ENCODE assay signal across 25 cellular contexts in genomic region chr7:158328376-158329013, GRCh38.
A peak's percentile ranks its signal among the peaks of the same experiment; 100 is the strongest.
DNase-seq lines count a peak whose midpoint lies in the region; ATAC-seq and TF ChIP-seq lines count a peak whose summit lies in the region.
"Had no signal": no experiment of that assay in that cellular context is flagged by ENCODE, and none has a peak within 500 bp of the region (broad histone marks: within the 10 kb centered on the region; RNA-seq: fewer than 3 reads in every experiment).

No MANE protein-coding gene starts in this region.

- no peak overlapping the region for H3K18ac ChIP-seq in H9 (ENCODE audit: insufficient read length, low read depth, low read length)

- H3K27ac ChIP-seq in H9 (ENCODE audit: insufficient read length, low read depth, low read length) (no peak overlapping the region), neural cell (ENCODE audit: low read length) (peak overlapping the region; percentile 45), spleen (no peak overlapping the region)
- H3K27ac ChIP-seq: A549, KMS-11, SJCRH30 had no signal

- no peak overlapping the region for H3K56ac ChIP-seq in H9 (ENCODE audit: insufficient read length, low read depth, low read length)

- no peak overlapping the region for H4K5ac ChIP-seq in H9 (ENCODE audit: insufficient read length, low read depth, low read length)

- peaks cover 12 to 33% of the 10 kb centered on the region in 2 experiments for H3K4me1 Mint-ChIP-seq in H9
- H3K4me1 Mint-ChIP-seq: B cell; CD4-positive, CD25-positive, alpha-beta regulatory T cell; GM23338 had no signal

- peaks cover 16 to 29% (median 17%) of the 10 kb centered on the region in 3 experiments for H3K36me3 Mint-ChIP-seq in H9 (ENCODE audit: insufficient read depth in 1 of 3, low read depth in 3 of 3)
- H3K36me3 Mint-ChIP-seq: CD4-positive, CD25-positive, alpha-beta regulatory T cell had no signal

- no peak overlapping the region for H2BK120ac ChIP-seq in H9 (ENCODE audit: low read depth, low read length, poor library complexity, severe bottlenecking)

- H3K9me3 Mint-ChIP-seq in H9 = peaks cover 37 to 39% of the 10 kb centered on the region in 2 experiments

- no peak for ATAC-seq in GM19023 (IDR thresholded peaks at IDR 0.05; ENCODE audit: unreplicated experiment)
- ATAC-seq: A549, GM23338, HCT116, Panc1 had no signal

- H3K14ac ChIP-seq in H9 (ENCODE audit: insufficient read depth, low read length) = no peak overlapping the region

- H3K23ac ChIP-seq in H9 (ENCODE audit: insufficient read length, low read depth, low read length) = no peak overlapping the region

- no peak overlapping the region for H2BK15ac ChIP-seq in H9 (ENCODE audit: low read depth, low read length)

- H3K4me3 ChIP-seq in neural cell (ENCODE audit: low read length) (no peak overlapping the region), spleen (no peak overlapping the region)
- H3K4me3 ChIP-seq: A549, GM23338, SJCRH30 had no signal

- H3K9me2 ChIP-seq in neural cell (ENCODE audit: insufficient read depth, low read length) = no peaks in the 10 kb centered on the region

- H2AFZ ChIP-seq in H9 (ENCODE audit: low read length) = no peak overlapping the region
- no peak overlapping the region for H2AFZ ChIP-seq in neural cell (ENCODE audit: low read depth, low read length)
- H2AFZ ChIP-seq: GM23338 had no signal

- H3K27me3 ChIP-seq in H9 (ENCODE audit: insufficient read depth, low read length) (no peaks in the 10 kb centered on the region), neural cell (ENCODE audit: insufficient read depth, low read depth, low read length) (no peaks in the 10 kb centered on the region), spleen (replicated peaks in 1 of 7) (peaks cover 0 to 13% (median 0%) of the 10 kb centered on the region in 7 donors)
- H3K27me3 ChIP-seq: SJCRH30 had no signal

- H3K4me3 Mint-ChIP-seq in H9 = no peak overlapping the region
- H3K4me3 Mint-ChIP-seq: B cell; CD4-positive, CD25-positive, alpha-beta regulatory T cell; GM23338 had no signal

- H3K23me2 ChIP-seq in H9 (ENCODE audit: insufficient read length, low read depth, low read length, poor library complexity, severe bottlenecking) = peaks cover 3% of the 10 kb centered on the region

- no peak for TF ChIP-seq RAD21 in neural cell (conservative IDR thresholded peaks at IDR 0.05)

- H4K20me1 ChIP-seq in H9 (ENCODE audit: control insufficient read depth, insufficient read depth, insufficient read length) (no peaks in the 10 kb centered on the region), neural cell (ENCODE audit: insufficient read depth) (no peaks in the 10 kb centered on the region)

- no peak overlapping the region for H3K4ac ChIP-seq in H9 (ENCODE audit: low read depth, low read length)

- H3K9ac ChIP-seq in H9 (ENCODE audit: extremely low read depth, insufficient read length, low read length) (no peak overlapping the region), neural cell (ENCODE audit: low read length) (peak overlapping the region; percentile 47)
- H3K9ac ChIP-seq: KMS-11 had no signal

- H3K27me3 Mint-ChIP-seq in H9 (ENCODE audit: low read depth) = peaks cover 9% of the 10 kb centered on the region
- H3K27me3 Mint-ChIP-seq: B cell; CD4-positive, CD25-positive, alpha-beta regulatory T cell had no signal

- no peak overlapping the region for H2BK12ac ChIP-seq in H9 (ENCODE audit: insufficient read length, low read depth, low read length)

- TF ChIP-seq EP300 in neural cell (conservative IDR thresholded peaks at IDR 0.05; ENCODE audit: poor library complexity, severe bottlenecking) = no peak

- no CpG with 5 or more reads among the region's 16 CpGs for WGBS in H9 (ENCODE audit: extremely low coverage, insufficient read length, low lambda C conversion rate)
- WGBS in spleen, 5 donors = 81 to 87% (median 83%) methylated on average over 6 to 16 of the region's 16 CpGs

- no peak overlapping the region for H2AK5ac ChIP-seq in H9 (ENCODE audit: insufficient read length, low read length)

- no peak overlapping the region for H2BK20ac ChIP-seq in H9 (ENCODE audit: low read depth, low read length, poor library complexity, severe bottlenecking)

- H3K9me3 ChIP-seq in H9 (ENCODE audit: control insufficient read depth, low read depth, low read length) (no peaks in the 10 kb centered on the region), neural cell (ENCODE audit: low read length) (no peaks in the 10 kb centered on the region), spleen (peaks cover 0 to 45% (median 2%) of the 10 kb centered on the region in 8 donors)
- H3K9me3 ChIP-seq: SJCRH30 had no signal

- H3T11ph ChIP-seq in H9 (ENCODE audit: low read length) = no peak overlapping the region

- TF ChIP-seq CTCF in H9 (conservative IDR thresholded peaks at IDR 0.05) (no peak), neural cell (IDR thresholded peaks at IDR 0.05; ENCODE audit: poor library complexity, severe bottlenecking) (no peak), spleen (IDR thresholded peaks at IDR 0.05 in 8 of 11, conservative IDR thresholded peaks at IDR 0.05 in 3 of 11) (no peak)

- H3K79me2 ChIP-seq in H9 (ENCODE audit: insufficient read depth, low read length) = no peaks in the 10 kb centered on the region
- H3K79me2 ChIP-seq in neural cell (replicated peaks; ENCODE audit: insufficient read depth, low read length) = no peaks in the 10 kb centered on the region

- H3K36me3 ChIP-seq in neural cell (ENCODE audit: insufficient read depth, low read length) (no peaks in the 10 kb centered on the region), spleen (no peaks in the 10 kb centered on the region)
- H3K36me3 ChIP-seq: SJCRH30 had no signal

- peaks cover 3% of the 10 kb centered on the region; the same call in 1 of the 2 replicates for H3K4me1 ChIP-seq in H9 (ENCODE audit: insufficient read depth, low read length)
- no peaks in the 10 kb centered on the region for H3K4me1 ChIP-seq in spleen
- H3K4me1 ChIP-seq: A549, Caco-2, SJCRH30 had no signal

- intact Hi-C loops in spleen (cut with DNase I; ENCODE audit: low total_unique reads) = no loop called here

- DNase-seq in H9 (peak; percentile 25), ecto neural progenitor cell (ENCODE audit: low spot score) (peak; percentile 47), spleen (peak; percentile 54), SIG-M5 (lab: John Stamatoyannopoulos, UW) (no peak), NCI-H1092 treated with DMSO at 0.1 percent for 48 hours (lab: John Stamatoyannopoulos, UW) (no peak)
- DNase-seq: Caco-2; CD4-positive, CD25-positive, alpha-beta regulatory T cell; DMS 273 treated with DMSO at 0.1 percent for 48 hours; DMS79 treated with DMSO at 0.1 percent for 48 hours; IMR-90; MV-4-11; NCI-H1694; NCI-H2081; NCI-H524; NCI-H774; NK-92 treated with Interleukin-12 subunit alpha and Interleukin-12 subunit beta, amount 100 ng/mL, for 24 hours; SJCRH30 had no signal

- H3K4me2 ChIP-seq in H9 (ENCODE audit: insufficient read depth, insufficient read length, low read length) = no peak overlapping the region
- no peak overlapping the region for H3K4me2 ChIP-seq in neural cell (ENCODE audit: low read length)
- H3K4me2 ChIP-seq: A549, GM23338, KMS-11 had no signal

- no peak for TF ChIP-seq POLR2A in spleen (IDR thresholded peaks at IDR 0.05)

- no peak overlapping the region for H4K91ac ChIP-seq in H9 (ENCODE audit: insufficient read length, low read depth, low read length)

- H3K27ac Mint-ChIP-seq in H9 = peak overlapping the region in 1 of 3 experiments; percentile 29; a peak in 1 of 7 replicates
- H3K27ac Mint-ChIP-seq: B cell; CD4-positive, CD25-positive, alpha-beta regulatory T cell; GM23338 had no signal

- no peak overlapping the region for H2BK5ac ChIP-seq in H9 (ENCODE audit: insufficient read length, low read length)

- H4K8ac ChIP-seq in H9 (replicated peaks; ENCODE audit: insufficient read length, low read depth, low read length) = no peak overlapping the region

- no peaks in the 10 kb centered on the region for H3F3A ChIP-seq in neural cell (ENCODE audit: insufficient read depth, low read length, poor library complexity, severe bottlenecking)

- no peaks in the 10 kb centered on the region for H3K79me1 ChIP-seq in H9 (ENCODE audit: insufficient read depth, low read depth, low read length, poor library complexity, severe bottlenecking)

TF ChIP-seq in neural cell, 6 proteins besides CTCF, POLR2A, EP300 and RAD21:
- TF ChIP-seq REST (IDR thresholded peaks at IDR 0.05; ENCODE audit: borderline replicate concordance) (no peak), MXI1 (conservative IDR thresholded peaks at IDR 0.05; ENCODE audit: poor library complexity, severe bottlenecking) (no peak), TAF1 (IDR thresholded peaks at IDR 0.05; ENCODE audit: low read depth) (no peak), EZH2 (IDR thresholded peaks at IDR 0.05; ENCODE audit: borderline replicate concordance, insufficient read depth, low read length, poor library complexity, severe bottlenecking) (no peak), POLR2AphosphoS5 (IDR thresholded peaks at IDR 0.05) (no peak), SMC3 (conservative IDR thresholded peaks at IDR 0.05; ENCODE audit: poor library complexity) (no peak)

Comparison
In these comparisons a context has a peak if more than half of its experiments do, and no peak if none do; other contexts are left out.
1. DNase-seq: peak in H9 (single experiment), ecto neural progenitor cell (single experiment) and spleen (single experiment); none in SIG-M5 (single experiment) and NCI-H1092 treated with DMSO at 0.1 percent for 48 hours (single experiment).